22 cellular contexts compared by ENCODE assay signal in genomic region chr6:85114583-85114939, GRCh38.
DNase-seq lines count a peak whose midpoint lies in the region; ATAC-seq and TF ChIP-seq lines count a peak whose summit lies in the region.
"Had no signal": no experiment of that assay in that cellular context is flagged by ENCODE, and none has a peak within 500 bp of the region (broad histone marks: within the 10 kb centered on the region; RNA-seq: fewer than 3 reads in every experiment).

No MANE protein-coding gene starts in this region.

- peak overlapping the region; percentile 55 for H3K9ac ChIP-seq in adipocyte (ENCODE audit: low read length)
- H3K9ac ChIP-seq: KMS-11 had no signal

- in situ Hi-C loops in gastrocnemius medialis (cut with MboI; ENCODE audit: low sequenced_read_pairs in 4 of 4) = no loop called here

- no peaks in the 10 kb centered on the region for H3K36me3 Mint-ChIP-seq in activated CD4-positive, alpha-beta T cell treated with anti-CD3 and anti-CD28 coated beads for 36 hours (ENCODE audit: low read depth)

- DNase-seq in AG10803 (ENCODE audit: low read depth) (no peak), adipocyte (ENCODE audit: low read depth) (no peak), fibroblast of pulmonary artery (ENCODE audit: low read depth) (no peak), gastrocnemius medialis (no peak), HEK293T (ENCODE audit: extremely low spot score) (no peak)
- no peak for DNase-seq in activated CD4-positive, alpha-beta T cell treated with anti-CD3 and anti-CD28 coated beads for 36 hours
- DNase-seq: activated CD4-positive, alpha-beta T cell treated with anti-CD3 and anti-CD28 coated beads, Interleukin-2, amount 50 U/mL, for 1 hour; activated CD8-positive, alpha-beta memory T cell treated with anti-CD3 and anti-CD28 coated beads, Interleukin-2, amount 50 U/mL, for 4 hours; activated naive CD8-positive, alpha-beta T cell treated with anti-CD3 and anti-CD28 coated beads, Interleukin-2, amount 50 U/mL, for 24 hours; dermis blood vessel endothelial cell; DND-41; midbrain; NCI-H2029; NCI-H446; nephron progenitor cell; T-helper 2 cell; thyroid gland had no signal

- intact Hi-C loops in gastrocnemius medialis (cut with DNase I; ENCODE audit: low total_unique reads) = no loop called here
- intact Hi-C loops in activated CD4-positive, alpha-beta T cell treated with anti-CD3 and anti-CD28 coated beads for 36 hours (cut with DNase I, micrococcal nuclease) = no loop called here

- H3K4me1 ChIP-seq in adipocyte (ENCODE audit: control insufficient read depth, insufficient read depth, low read length) = peaks cover 8% of the 10 kb centered on the region
- H3K4me1 ChIP-seq in gastrocnemius medialis = peaks cover 0 to 3% of the 10 kb centered on the region in 2 donors
- H3K4me1 ChIP-seq: thyroid gland had no signal

- H3K27ac Mint-ChIP-seq in activated CD4-positive, alpha-beta T cell treated with anti-CD3 and anti-CD28 coated beads for 36 hours = no peak overlapping the region
- H3K27ac Mint-ChIP-seq: activated naive CD8-positive, alpha-beta T cell treated with anti-CD3 and anti-CD28 coated beads, Interleukin-2, amount 50 U/mL, for 24 hours; nephron progenitor cell had no signal

- no peaks in the 10 kb centered on the region for H3K9me3 Mint-ChIP-seq in activated CD4-positive, alpha-beta T cell treated with anti-CD3 and anti-CD28 coated beads for 36 hours (ENCODE audit: low read depth)
- H3K9me3 Mint-ChIP-seq: activated naive CD8-positive, alpha-beta T cell treated with anti-CD3 and anti-CD28 coated beads, Interleukin-2, amount 50 U/mL, for 24 hours; nephron progenitor cell had no signal

- no peak overlapping the region for H3K4me3 Mint-ChIP-seq in activated CD4-positive, alpha-beta T cell treated with anti-CD3 and anti-CD28 coated beads for 36 hours
- H3K4me3 Mint-ChIP-seq: activated naive CD8-positive, alpha-beta T cell treated with anti-CD3 and anti-CD28 coated beads, Interleukin-2, amount 50 U/mL, for 24 hours; nephron progenitor cell had no signal

- H3K4me1 Mint-ChIP-seq in activated CD4-positive, alpha-beta T cell treated with anti-CD3 and anti-CD28 coated beads for 36 hours = no peaks in the 10 kb centered on the region
- H3K4me1 Mint-ChIP-seq: activated naive CD8-positive, alpha-beta T cell treated with anti-CD3 and anti-CD28 coated beads, Interleukin-2, amount 50 U/mL, for 24 hours had no signal

- no peak overlapping the region for H3K27ac ChIP-seq in gastrocnemius medialis
- H3K27ac ChIP-seq: cardiac muscle cell, KMS-11, thyroid gland had no signal

- H3K36me3 ChIP-seq in adipocyte (ENCODE audit: control insufficient read depth, insufficient read depth, low read length, severe bottlenecking) = no peaks in the 10 kb centered on the region
- no peaks in the 10 kb centered on the region for H3K36me3 ChIP-seq in gastrocnemius medialis
- H3K36me3 ChIP-seq: cardiac muscle cell, thyroid gland had no signal

- no peak for TF ChIP-seq CTCF in AG10803 (conservative IDR thresholded peaks at IDR 0.05; ENCODE audit: low read length)
- TF ChIP-seq CTCF in fibroblast of pulmonary artery (IDR thresholded peaks at IDR 0.05; ENCODE audit: low read length, missing control alignments) = no peak
- TF ChIP-seq CTCF in gastrocnemius medialis (IDR thresholded peaks at IDR 0.05 in 4 of 5, conservative IDR thresholded peaks at IDR 0.05 in 1 of 5) = no peak

- no peak for TF ChIP-seq POLR2A in gastrocnemius medialis (IDR thresholded peaks at IDR 0.05)

- no peaks in the 10 kb centered on the region for H3K9me3 ChIP-seq in adipocyte (ENCODE audit: control insufficient read depth, low read length)
- H3K9me3 ChIP-seq in gastrocnemius medialis = no peaks in the 10 kb centered on the region
- H3K9me3 ChIP-seq: thyroid gland had no signal

- H3K27me3 ChIP-seq in adipocyte (replicated peaks; ENCODE audit: control insufficient read depth, insufficient read depth, low read length) (no peaks in the 10 kb centered on the region), gastrocnemius medialis (peaks cover 0 to 2% (median 0%) of the 10 kb centered on the region in 3 donors)
- H3K27me3 ChIP-seq: cardiac muscle cell, thyroid gland had no signal

- POLR2A ChIA-PET in activated CD4-positive, alpha-beta T cell treated with anti-CD3 and anti-CD28 coated beads for 36 hours (lab: Charles Lee) = no interaction called here
- POLR2A ChIA-PET in HEK293T (lab: Yijun Ruan, JAX) = no interaction called here

- H3K27me3 Mint-ChIP-seq in activated CD4-positive, alpha-beta T cell treated with anti-CD3 and anti-CD28 coated beads for 36 hours = peaks cover 2% of the 10 kb centered on the region
- H3K27me3 Mint-ChIP-seq: activated naive CD8-positive, alpha-beta T cell treated with anti-CD3 and anti-CD28 coated beads, Interleukin-2, amount 50 U/mL, for 24 hours had no signal

- H3K4me3 ChIP-seq in AG10803 (ENCODE audit: low read length) = peak overlapping the region; percentile 58
- H3K4me3 ChIP-seq in adipocyte (ENCODE audit: low read length) = peak overlapping the region; percentile 81
- peak overlapping the region; percentile 52 for H3K4me3 ChIP-seq in fibroblast of pulmonary artery (replicated peaks; ENCODE audit: low read depth, low read length)
- H3K4me3 ChIP-seq in gastrocnemius medialis = peak overlapping the region in 3 of 4 donors; percentile 22 to 30 (median 29)
- H3K4me3 ChIP-seq: cardiac muscle cell, thyroid gland had no signal

- CTCF ChIA-PET in activated CD4-positive, alpha-beta T cell treated with anti-CD3 and anti-CD28 coated beads for 36 hours (lab: Charles Lee) = interaction anchor here (1.6 kb wide), 1 partner anchor 11 kb away, joined by 3 read pairs; no protein-coding TSS in a partner anchor
- CTCF ChIA-PET in HEK293T (lab: Yijun Ruan, JAX) = no interaction called here

- ATAC-seq in gastrocnemius medialis (no peak), HG03135 (IDR thresholded peaks at IDR 0.05; ENCODE audit: unreplicated experiment) (no peak), GM21786 (IDR thresholded peaks at IDR 0.05; ENCODE audit: unreplicated experiment) (no peak)
- ATAC-seq in activated CD4-positive, alpha-beta T cell treated with anti-CD3 and anti-CD28 coated beads for 36 hours = no peak
- ATAC-seq: activated naive CD8-positive, alpha-beta T cell treated with anti-CD3 and anti-CD28 coated beads, Interleukin-2, amount 50 U/mL, for 24 hours; Panc1 had no signal

TF ChIP-seq in HEK293T, 16 proteins besides CTCF, POLR2A, EP300 and RAD21:
- TF ChIP-seq PKNOX1 (IDR thresholded peaks at IDR 0.05) (no peak), SP1 (IDR thresholded peaks at IDR 0.05) (no peak), TARDBP (IDR thresholded peaks at IDR 0.05) (no peak), LEF1 (IDR thresholded peaks at IDR 0.05; ENCODE audit: borderline replicate concordance) (no peak), SUZ12 (IDR thresholded peaks at IDR 0.05) (no peak), ARNT (IDR thresholded peaks at IDR 0.05) (no peak), HDGF (IDR thresholded peaks at IDR 0.05; ENCODE audit: borderline replicate concordance) (no peak), ZNF384 (IDR thresholded peaks at IDR 0.05) (no peak), FOXA1 (IDR thresholded peaks at IDR 0.05) (no peak), L3MBTL2 (conservative IDR thresholded peaks at IDR 0.05) (no peak), BHLHE40 (IDR thresholded peaks at IDR 0.05; ENCODE audit: borderline replicate concordance) (no peak), CTBP1 (IDR thresholded peaks at IDR 0.05; ENCODE audit: borderline replicate concordance) (no peak), NFRKB (IDR thresholded peaks at IDR 0.05) (no peak), FOXK2 (IDR thresholded peaks at IDR 0.05) (no peak), ELF4 (IDR thresholded peaks at IDR 0.05) (no peak), FOXM1 (IDR thresholded peaks at IDR 0.05; ENCODE audit: borderline replicate concordance) (no peak)

Comparison
In these comparisons a context has a peak if more than half of its experiments do, and no peak if none do; other contexts are left out.
1. H3K4me3 ChIP-seq: peak in every context shown above with its lines; median percentile 81 in adipocyte; 58 in AG10803; 52 in fibroblast of pulmonary artery; 29 in gastrocnemius medialis.